Comparison of ENCODE assay signal across 33 cellular contexts in genomic region chr9:133800266-133800665, GRCh38.
"Had no signal": no experiment of that assay in that cellular context is flagged by ENCODE, and none has a peak within 500 bp of the region (broad histone marks: within the 10 kb centered on the region; RNA-seq: fewer than 3 reads in every experiment).

No MANE protein-coding gene starts in this region.

- H3K27ac ChIP-seq: ovary, parathyroid adenoma, psoas muscle, skin epidermis, spleen, suprapubic skin, testis, tibial artery, transverse colon, upper lobe of left lung, vagina had no signal

- H3K4me3 ChIP-seq: ovary, psoas muscle, skin epidermis, smooth muscle cell, spleen, suprapubic skin, testis, tibial artery, transverse colon, upper lobe of left lung, vagina had no signal

- FAIRE-seq: urothelium cell line had no signal

- H3K36me3 Mint-ChIP-seq: naive thymus-derived CD8-positive, alpha-beta T cell; natural killer cell treated with Interleukin-12 subunit alpha and Interleukin-12 subunit beta and Interleukin-15 and Interleukin-18, amount 100 ng/mL, for 72 hours had no signal

- H3K27me3 ChIP-seq: ovary, suprapubic skin, testis, tibial artery, transverse colon, upper lobe of left lung, vagina had no signal

- DNase-seq: naive B cell; naive thymus-derived CD8-positive, alpha-beta T cell; nephron progenitor cell; occipital lobe; ovary; posterior cingulate gyrus; psoas muscle; right cardiac atrium; spleen; stimulated activated CD4-positive, alpha-beta T cell treated with anti-CD3 and anti-CD28 coated beads, Interleukin-12 subunit alpha, Interleukin-12 subunit beta, amount 100 ng/mL, for 4 hours; stimulated activated CD4-positive, alpha-beta T cell treated with anti-CD3 and anti-CD28 coated beads, Interleukin-1b, Interleukin-23, amount 100 ng/mL, for 48 hours; stimulated activated CD4-positive, alpha-beta T cell treated with anti-CD3 and anti-CD28 coated beads, Interleukin-4, amount 100 ng/mL, for 1 hour; stimulated activated CD4-positive, alpha-beta T cell treated with anti-CD3 and anti-CD28 coated beads, Interleukin-4, amount 100 ng/mL, for 4 hours; stimulated activated CD8-positive, alpha-beta memory T cell treated with anti-CD3 and anti-CD28 coated beads, Interleukin-4, amount 100 ng/mL, for 48 hours; stimulated activated naive CD4-positive, alpha-beta T cell; stimulated activated naive CD8-positive, alpha-beta T cell treated with anti-CD3 and anti-CD28 coated beads, Interleukin-15, amount 100 ng/mL, for 72 hours; stimulated activated naive CD8-positive, alpha-beta T cell treated with anti-CD3 and anti-CD28 coated beads, Interleukin-15, Interleukin-2, amounts not matched to agents 100 U/mL and 50 U/mL, for 24 hours; substantia nigra; testis; tibial artery; transverse colon had no signal

- H3K4me1 ChIP-seq: parathyroid adenoma, psoas muscle, tibial artery, transverse colon, upper lobe of left lung, vagina had no signal

- H3K27ac Mint-ChIP-seq: naive thymus-derived CD8-positive, alpha-beta T cell; natural killer cell treated with Interleukin-12 subunit alpha and Interleukin-12 subunit beta and Interleukin-15 and Interleukin-18, amount 100 ng/mL, for 72 hours; progenitor cell of endocrine pancreas had no signal

- H3K4me3 Mint-ChIP-seq: naive thymus-derived CD8-positive, alpha-beta T cell; natural killer cell treated with Interleukin-12 subunit alpha and Interleukin-12 subunit beta and Interleukin-15 and Interleukin-18, amount 100 ng/mL, for 72 hours; nephron progenitor cell; neural crest cell; stimulated activated memory B cell treated with anti-CD40 and anti-IgM and Interleukin-4, amounts not matched to agents 10 μg/mL and 1 μg/mL and 100 μg/mL, for 72 hours; stimulated activated naive CD8-positive, alpha-beta T cell treated with anti-CD3 and anti-CD28 coated beads, Interleukin-15, amount 100 ng/mL, for 72 hours had no signal

- H3K4me1 Mint-ChIP-seq: neural crest cell; stimulated activated naive CD8-positive, alpha-beta T cell treated with anti-CD3 and anti-CD28 coated beads, Interleukin-15, amount 100 ng/mL, for 72 hours had no signal

- H3K9me3 Mint-ChIP-seq: naive B cell; naive thymus-derived CD8-positive, alpha-beta T cell; natural killer cell treated with Interleukin-12 subunit alpha and Interleukin-12 subunit beta and Interleukin-15 and Interleukin-18, amount 100 ng/mL, for 72 hours; nephron progenitor cell; neural crest cell; stimulated activated memory B cell treated with anti-CD40 and anti-IgM and Interleukin-4, amounts not matched to agents 10 μg/mL and 1 μg/mL and 100 μg/mL, for 72 hours; stimulated activated naive CD8-positive, alpha-beta T cell treated with anti-CD3 and anti-CD28 coated beads, Interleukin-15, amount 100 ng/mL, for 72 hours had no signal

- H3K9ac ChIP-seq: parathyroid adenoma had no signal

- H3K27me3 Mint-ChIP-seq: naive B cell; naive thymus-derived CD8-positive, alpha-beta T cell; natural killer cell treated with Interleukin-12 subunit alpha and Interleukin-12 subunit beta and Interleukin-15 and Interleukin-18, amount 100 ng/mL, for 72 hours; progenitor cell of endocrine pancreas; stimulated activated memory B cell treated with anti-CD40 and anti-IgM and Interleukin-4, amounts not matched to agents 10 μg/mL and 1 μg/mL and 100 μg/mL, for 72 hours; stimulated activated naive CD8-positive, alpha-beta T cell treated with anti-CD3 and anti-CD28 coated beads, Interleukin-15, amount 100 ng/mL, for 72 hours had no signal

- H3K36me3 ChIP-seq: ovary, transverse colon, vagina had no signal

- H3K79me2 ChIP-seq: parathyroid adenoma had no signal

- H3K4me2 ChIP-seq: smooth muscle cell had no signal

- H2AFZ ChIP-seq: parathyroid adenoma had no signal

- H3K9me3 ChIP-seq: ovary, psoas muscle, spleen, suprapubic skin, testis, tibial artery, transverse colon, upper lobe of left lung, vagina had no signal

- ATAC-seq: naive thymus-derived CD8-positive, alpha-beta T cell; natural killer cell treated with Interleukin-12 subunit alpha and Interleukin-12 subunit beta and Interleukin-15 and Interleukin-18, amount 100 ng/mL, for 72 hours; psoas muscle; right cardiac atrium; sciatic nerve; stimulated activated memory B cell treated with anti-CD40 and anti-IgM and Interleukin-4, amounts not matched to agents 10 μg/mL and 1 μg/mL and 100 μg/mL, for 72 hours; stimulated activated naive CD8-positive, alpha-beta T cell treated with anti-CD3 and anti-CD28 coated beads, Interleukin-15, amount 100 ng/mL, for 72 hours; stimulated activated naive CD8-positive, alpha-beta T cell treated with anti-CD3 and anti-CD28 coated beads, Interleukin-15, Interleukin-2, amounts not matched to agents 100 U/mL and 50 U/mL, for 24 hours had no signal
